23 cellular contexts compared by ENCODE assay signal in genomic region chr1:70025052-70025451, GRCh38.
DNase-seq lines count a peak whose midpoint lies in the region; FAIRE-seq and TF ChIP-seq lines count a peak whose summit lies in the region.
"Had no signal": no experiment of that assay in that cellular context is flagged by ENCODE, and none has a peak within 500 bp of the region (broad histone marks: within the 10 kb centered on the region; RNA-seq: fewer than 3 reads in every experiment).

No MANE protein-coding gene starts in this region.

- TF ChIP-seq CTCF in mesothelial cell of epicardium (IDR thresholded peaks at IDR 0.05; ENCODE audit: unreplicated experiment): no peak

- H3K4me3 Mint-ChIP-seq in mesothelial cell of epicardium: no peak overlapping the region
- H3K4me3 Mint-ChIP-seq in activated T-helper 2 cell treated with anti-CD3 and anti-CD28 coated beads, Interferon-gamma antibody, Interleukin-2, Interleukin-4, amounts not matched to agents 10 μg/mL and 5 μg/mL and 100 μg/mL, durations not matched to agents 14 hours and 24 hours and 36 hours (ENCODE audit: low read depth): no peak overlapping the region
- H3K4me3 Mint-ChIP-seq: CD14-positive monocyte; CD4-positive, alpha-beta T cell; CD8-positive, alpha-beta memory T cell had no signal

- H3K27ac Mint-ChIP-seq in mesothelial cell of epicardium: no peak overlapping the region
- H3K27ac Mint-ChIP-seq in activated T-helper 2 cell treated with anti-CD3 and anti-CD28 coated beads, Interferon-gamma antibody, Interleukin-2, Interleukin-4, amounts not matched to agents 10 μg/mL and 5 μg/mL and 100 μg/mL, durations not matched to agents 14 hours and 24 hours and 36 hours: no peak overlapping the region
- H3K27ac Mint-ChIP-seq: CD14-positive monocyte; CD4-positive, alpha-beta T cell; CD8-positive, alpha-beta memory T cell had no signal

- peaks cover 3% of the 10 kb centered on the region for H3K27me3 Mint-ChIP-seq in mesothelial cell of epicardium (ENCODE audit: low read depth)
- no peaks in the 10 kb centered on the region for H3K27me3 Mint-ChIP-seq in activated T-helper 2 cell treated with anti-CD3 and anti-CD28 coated beads, Interferon-gamma antibody, Interleukin-2, Interleukin-4, amounts not matched to agents 10 μg/mL and 5 μg/mL and 100 μg/mL, durations not matched to agents 14 hours and 24 hours and 36 hours (ENCODE audit: low read depth)
- H3K27me3 Mint-ChIP-seq: CD4-positive, alpha-beta T cell; CD8-positive, alpha-beta memory T cell had no signal

- no peaks in the 10 kb centered on the region for H3K9me3 Mint-ChIP-seq in mesothelial cell of epicardium
- H3K9me3 Mint-ChIP-seq in activated T-helper 2 cell treated with anti-CD3 and anti-CD28 coated beads, Interferon-gamma antibody, Interleukin-2, Interleukin-4, amounts not matched to agents 10 μg/mL and 5 μg/mL and 100 μg/mL, durations not matched to agents 14 hours and 24 hours and 36 hours: no peaks in the 10 kb centered on the region
- H3K9me3 Mint-ChIP-seq: CD14-positive monocyte; CD4-positive, alpha-beta T cell had no signal

- H3K4me1 Mint-ChIP-seq in mesothelial cell of epicardium: no peaks in the 10 kb centered on the region
- no peaks in the 10 kb centered on the region for H3K4me1 Mint-ChIP-seq in activated T-helper 2 cell treated with anti-CD3 and anti-CD28 coated beads, Interferon-gamma antibody, Interleukin-2, Interleukin-4, amounts not matched to agents 10 μg/mL and 5 μg/mL and 100 μg/mL, durations not matched to agents 14 hours and 24 hours and 36 hours (ENCODE audit: low read depth)
- H3K4me1 Mint-ChIP-seq: CD14-positive monocyte; CD8-positive, alpha-beta memory T cell had no signal

- intact Hi-C loops in activated T-helper 2 cell treated with anti-CD3 and anti-CD28 coated beads, Interferon-gamma antibody, Interleukin-2, Interleukin-4, amounts not matched to agents 10 μg/mL and 5 μg/mL and 100 μg/mL, durations not matched to agents 14 hours and 24 hours and 36 hours (cut with micrococcal nuclease): no loop called here

- FAIRE-seq in A204.1 (lab: Jason Lieb, UNC): peak; percentile 84
- FAIRE-seq in TTC549 (lab: Jason Lieb, UNC): peak; percentile 54
- FAIRE-seq in islet of Langerhans (lab: Jason Lieb, UNC): peak; percentile 5
- FAIRE-seq: A549, D721Med, GM12891, GM18507 had no signal

- H3K36me3 Mint-ChIP-seq in mesothelial cell of epicardium: no peaks in the 10 kb centered on the region
- H3K36me3 Mint-ChIP-seq in activated T-helper 2 cell treated with anti-CD3 and anti-CD28 coated beads, Interferon-gamma antibody, Interleukin-2, Interleukin-4, amounts not matched to agents 10 μg/mL and 5 μg/mL and 100 μg/mL, durations not matched to agents 14 hours and 24 hours and 36 hours (ENCODE audit: low read depth): no peaks in the 10 kb centered on the region
- H3K36me3 Mint-ChIP-seq: CD14-positive monocyte; CD8-positive, alpha-beta memory T cell had no signal

- DNase-seq in ureter (ENCODE audit: low spot score) (no peak), mesothelial cell of epicardium (ENCODE audit: low spot score in 2 of 2, unreplicated experiment in 2 of 2) (no peak)
- DNase-seq in activated T-helper 2 cell treated with anti-CD3 and anti-CD28 coated beads, Interferon-gamma antibody, Interleukin-2, Interleukin-4, amounts not matched to agents 10 μg/mL and 5 μg/mL and 100 μg/mL, durations not matched to agents 14 hours and 24 hours and 36 hours (ENCODE audit: low spot score): no peak
- DNase-seq: ACHN; AML-193; BE2C; CD4-positive, alpha-beta T cell; CD8-positive, alpha-beta memory T cell; DMS 273 treated with DMSO at 0.1 percent for 48 hours; DMS79; EL; GF-D8; GOT3; H7; HCEC 1CT had no signal
